In genomic region chr6:149861603-149862423, GRCh38 we compare ENCODE assay signal across 11 cellular contexts. TPM values are rescaled to one million over a fixed set of nuclear protein-coding genes. Genes with fewer than 3 reads are reported as not detected.
DNase-seq lines count a peak whose midpoint lies in the region; ATAC-seq and TF ChIP-seq lines count a peak whose summit lies in the region.
"Had no signal": no experiment of that assay in that cellular context is flagged by ENCODE, and none has a peak within 500 bp of the region (broad histone marks: within the 10 kb centered on the region; RNA-seq: fewer than 3 reads in every experiment).

No MANE protein-coding gene starts in this region.

- peaks cover 41% of the 10 kb centered on the region for H3K4me1 Mint-ChIP-seq in Calu3 (ENCODE audit: low read depth, unreplicated experiment)
- H3K4me1 Mint-ChIP-seq in effector memory CD8-positive, alpha-beta T cell (ENCODE audit: low read depth in 2 of 2), result peaks cover 2 to 7% of the 10 kb centered on the region in 2 donors

- no peak overlapping the region for H3K4me2 ChIP-seq in neural cell (ENCODE audit: low read length)

- peaks cover 24% of the 10 kb centered on the region for H3K79me2 ChIP-seq in neural cell (replicated peaks; ENCODE audit: insufficient read depth, low read length)

- peaks cover 39% of the 10 kb centered on the region for H3K36me3 Mint-ChIP-seq in Calu3 (ENCODE audit: insufficient read depth, unreplicated experiment)
- H3K36me3 Mint-ChIP-seq in effector memory CD8-positive, alpha-beta T cell (ENCODE audit: insufficient read depth), result no peaks in the 10 kb centered on the region

- TF ChIP-seq EP300 in neural cell (conservative IDR thresholded peaks at IDR 0.05; ENCODE audit: poor library complexity, severe bottlenecking), result no peak

- H3K9me2 ChIP-seq in neural cell (ENCODE audit: insufficient read depth, low read length), result no peaks in the 10 kb centered on the region

- H3K9me3 Mint-ChIP-seq in Calu3 (ENCODE audit: low read depth, unreplicated experiment), result no peaks in the 10 kb centered on the region
- no peaks in the 10 kb centered on the region for H3K9me3 Mint-ChIP-seq in effector memory CD8-positive, alpha-beta T cell

- H3K27me3 Mint-ChIP-seq in Calu3 (ENCODE audit: unreplicated experiment), result no peaks in the 10 kb centered on the region
- peaks cover 13 to 47% of the 10 kb centered on the region in 2 donors for H3K27me3 Mint-ChIP-seq in effector memory CD8-positive, alpha-beta T cell

- H3F3A ChIP-seq in neural cell (ENCODE audit: insufficient read depth, low read length, poor library complexity, severe bottlenecking), result peaks cover 3% of the 10 kb centered on the region

- H3K9ac ChIP-seq in neural cell (ENCODE audit: low read length), result no peak overlapping the region

- H3K9me3 ChIP-seq in neural cell (ENCODE audit: low read length), result no peaks in the 10 kb centered on the region
- no peaks in the 10 kb centered on the region for H3K9me3 ChIP-seq in effector memory CD4-positive, alpha-beta T cell (ENCODE audit: control insufficient read depth, low read length)

- no peak for TF ChIP-seq CTCF in Calu3 (IDR thresholded peaks at IDR 0.05; ENCODE audit: unreplicated experiment)
- TF ChIP-seq CTCF in LNCaP clone FGC (IDR thresholded peaks at IDR 0.05; ENCODE audit: control insufficient read depth, extremely low read depth, insufficient read depth), result no peak
- no peak for TF ChIP-seq CTCF in neural cell (IDR thresholded peaks at IDR 0.05; ENCODE audit: poor library complexity, severe bottlenecking)

- H4K20me1 ChIP-seq in neural cell (ENCODE audit: insufficient read depth), result no peaks in the 10 kb centered on the region

- CTCF ChIA-PET in Calu3 (lab: Charles Lee), result interaction anchor here (0.6 to 2.5 kb wide), 4 partner anchors 14 to 131 kb away, joined by 3 to 9 read pairs (median 4); no protein-coding TSS in a partner anchor

- no peaks in the 10 kb centered on the region for H3K27me3 ChIP-seq in neural cell (ENCODE audit: insufficient read depth, low read depth, low read length)
- no peaks in the 10 kb centered on the region for H3K27me3 ChIP-seq in effector memory CD4-positive, alpha-beta T cell (replicated peaks; ENCODE audit: control insufficient read depth, insufficient read depth, low read length, poor library complexity, severe bottlenecking)

- no peak overlapping the region for H3K27ac ChIP-seq in neural cell (ENCODE audit: low read length)
- H3K27ac ChIP-seq in effector memory CD4-positive, alpha-beta T cell (ENCODE audit: insufficient read depth, low read length, poor library complexity, severe bottlenecking), result no peak overlapping the region

- no peaks in the 10 kb centered on the region for H3K36me3 ChIP-seq in neural cell (ENCODE audit: insufficient read depth, low read length)
- no peaks in the 10 kb centered on the region for H3K36me3 ChIP-seq in effector memory CD4-positive, alpha-beta T cell (ENCODE audit: control insufficient read depth, insufficient read depth, low read length)

- H2AFZ ChIP-seq in neural cell (ENCODE audit: low read depth, low read length), result no peak overlapping the region

- no peak for ATAC-seq in effector memory CD8-positive, alpha-beta T cell (replicated peaks)
- ATAC-seq in HG03521 (IDR thresholded peaks at IDR 0.05; ENCODE audit: unreplicated experiment), result no peak
- ATAC-seq: right cardiac atrium had no signal

- H3K27ac Mint-ChIP-seq in Calu3 (ENCODE audit: unreplicated experiment), result peak overlapping the region; percentile 89
- no peak overlapping the region for H3K27ac Mint-ChIP-seq in effector memory CD8-positive, alpha-beta T cell

- DNase-seq in Calu3 (no peak), LNCaP clone FGC (ENCODE audit: low read depth) (no peak), NCI-H774 (lab: John Stamatoyannopoulos, UW) (no peak), kidney glomerular epithelial cell (lab: John Stamatoyannopoulos, UW) (no peak)
- no peak for DNase-seq in effector memory CD8-positive, alpha-beta T cell
- no peak for DNase-seq in effector memory CD4-positive, alpha-beta T cell
- DNase-seq: kidney had no signal

- H3K4me3 Mint-ChIP-seq in Calu3 (ENCODE audit: low read depth, unreplicated experiment), result peak overlapping the region; percentile 80
- peak overlapping the region; percentile 23 to 58 for H3K4me3 Mint-ChIP-seq in effector memory CD8-positive, alpha-beta T cell

- peak overlapping the region; percentile 57; the same call in 1 of the 2 replicates for H3K4me3 ChIP-seq in LNCaP clone FGC (ENCODE audit: low read depth, low read length)
- H3K4me3 ChIP-seq in neural cell (ENCODE audit: low read length), result peak overlapping the region; percentile 70
- H3K4me3 ChIP-seq in effector memory CD4-positive, alpha-beta T cell (ENCODE audit: insufficient read depth, low read depth, low read length, poor library complexity, severe bottlenecking), result no peak overlapping the region

- no peak for TF ChIP-seq RAD21 in neural cell (conservative IDR thresholded peaks at IDR 0.05)

- H3K4me1 ChIP-seq in effector memory CD4-positive, alpha-beta T cell (ENCODE audit: control insufficient read depth, insufficient read depth, low read length, poor library complexity, severe bottlenecking), result peaks cover 9% of the 10 kb centered on the region

- BruUV-seq in Calu3 (replicated peaks; lab: Mats Ljungman, UMichigan), result no TSS peak

- intact Hi-C loops in Calu3 (cut with micrococcal nuclease; ENCODE audit: unreplicated experiment), result loop anchor here (10.0 kb wide), 1 partner anchor 63 kb away; the partner anchor contains the start of gene RAET1G

TF ChIP-seq in neural cell, 6 proteins besides CTCF, POLR2A, EP300 and RAD21:
- TF ChIP-seq POLR2AphosphoS5 (IDR thresholded peaks at IDR 0.05) (no peak), SMC3 (conservative IDR thresholded peaks at IDR 0.05; ENCODE audit: poor library complexity) (no peak), TAF1 (IDR thresholded peaks at IDR 0.05; ENCODE audit: low read depth) (no peak), EZH2 (IDR thresholded peaks at IDR 0.05; ENCODE audit: borderline replicate concordance, insufficient read depth, low read length, poor library complexity, severe bottlenecking) (no peak), REST (IDR thresholded peaks at IDR 0.05; ENCODE audit: borderline replicate concordance) (no peak), MXI1 (conservative IDR thresholded peaks at IDR 0.05; ENCODE audit: poor library complexity, severe bottlenecking) (no peak)

RNA-seq across cellular contexts. Expression of gene LRP11, which starts 2.3 kb away (rescaled TPM):
- 27.4 and 31.1 TPM in 2 replicates for total RNA-seq in Calu3 (2022)
- polyA plus RNA-seq in neural cell, result 53.5 and 57.0 TPM in 2 replicates
- 70.6 and 71.3 TPM in 2 replicates for polyA minus RNA-seq in neural cell

RNA-seq across cellular contexts. Expression of gene RAET1E, which starts 36.1 kb away (rescaled TPM):
- total RNA-seq in Calu3 (2022), result 0.22 TPM in 1 of 2 replicates, not detected in the other
- not detected in 2 replicates for polyA plus RNA-seq in neural cell
- polyA minus RNA-seq in neural cell, result not detected in 2 replicates
- total RNA-seq: SK-MEL-5 had no signal
